In the genomic region with DNA sequence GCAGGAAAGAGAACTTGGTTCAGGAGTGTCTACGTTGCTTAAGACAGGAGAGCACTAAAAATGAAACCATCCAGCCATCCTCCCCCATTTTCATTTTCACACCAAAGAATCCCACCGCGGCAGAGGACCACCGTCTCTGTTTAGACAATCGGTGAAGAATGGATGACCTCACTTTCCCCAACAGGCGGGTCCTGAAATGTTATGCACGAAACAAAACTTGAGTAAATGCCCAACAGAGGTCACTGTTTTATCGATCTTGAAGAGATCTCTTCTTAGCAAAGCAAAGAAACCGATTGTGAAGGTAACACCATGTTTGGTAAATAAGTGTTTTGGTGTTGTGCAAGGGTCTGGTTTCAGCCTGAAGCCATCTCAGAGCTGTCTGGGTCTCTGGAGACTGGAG, we compare ENCODE assay signal across 1 cellular context.
TF ChIP-seq lines count a peak whose summit lies in the region.

No MANE protein-coding gene starts in this region.

TF ChIP-seq in HCT116, 20 proteins besides CTCF, POLR2A, EP300 and RAD21 (continued from another document):
- TF ChIP-seq CEBPB (IDR thresholded peaks at IDR 0.05; ENCODE audit: low read depth), result no peak
- TF ChIP-seq, protein P1, sequence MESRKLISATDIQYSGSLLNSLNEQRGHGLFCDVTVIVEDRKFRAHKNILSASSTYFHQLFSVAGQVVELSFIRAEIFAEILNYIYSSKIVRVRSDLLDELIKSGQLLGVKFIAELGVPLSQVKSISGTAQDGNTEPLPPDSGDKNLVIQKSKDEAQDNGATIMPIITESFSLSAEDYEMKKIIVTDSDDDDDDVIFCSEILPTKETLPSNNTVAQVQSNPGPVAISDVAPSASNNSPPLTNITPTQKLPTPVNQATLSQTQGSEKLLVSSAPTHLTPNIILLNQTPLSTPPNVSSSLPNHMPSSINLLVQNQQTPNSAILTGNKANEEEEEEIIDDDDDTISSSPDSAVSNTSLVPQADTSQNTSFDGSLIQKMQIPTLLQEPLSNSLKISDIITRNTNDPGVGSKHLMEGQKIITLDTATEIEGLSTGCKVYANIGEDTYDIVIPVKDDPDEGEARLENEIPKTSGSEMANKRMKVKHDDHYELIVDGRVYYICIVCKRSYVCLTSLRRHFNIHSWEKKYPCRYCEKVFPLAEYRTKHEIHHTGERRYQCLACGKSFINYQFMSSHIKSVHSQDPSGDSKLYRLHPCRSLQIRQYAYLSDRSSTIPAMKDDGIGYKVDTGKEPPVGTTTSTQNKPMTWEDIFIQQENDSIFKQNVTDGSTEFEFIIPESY (IDR thresholded peaks at IDR 0.05; ENCODE audit: extremely low read depth, insufficient replicate concordance, low read length), result no peak
TF ChIP-seq in HCT116: peak in this region for 0.
